ENCODE assay signal across 11 cellular contexts in genomic region chr2:47373747-47374146, GRCh38. TPM values are rescaled to one million over a fixed set of nuclear protein-coding genes. Genes with fewer than 3 reads are reported as not detected.
DNase-seq lines count a peak whose midpoint lies in the region; ATAC-seq and TF ChIP-seq lines count a peak whose summit lies in the region.
"Had no signal": no experiment of that assay in that cellular context is flagged by ENCODE, and none has a peak within 500 bp of the region (broad histone marks: within the 10 kb centered on the region; RNA-seq: fewer than 3 reads in every experiment).

No MANE protein-coding gene starts in this region.

- WGBS in heart left ventricle, 4 donors, result 42 to 55% (median 48%) methylated on average over 5 of the region's 5 CpGs

- no peak for DNase-seq in heart left ventricle
- DNase-seq in Right ventricle myocardium inferior (ENCODE audit: missing footprints), result no peak
- peak; percentile 84 for DNase-seq in SK-MEL-5 (ENCODE audit: low read depth, low spot score)
- peak; percentile 44 for DNase-seq in iPS-NIHi7 (ENCODE audit: extremely low spot score)
- DNase-seq in type B pancreatic cell (ENCODE audit: extremely low spot score, unreplicated experiment), result no peak
- no peak for DNase-seq in ascending aorta (ENCODE audit: low spot score in 2 of 2)
- DNase-seq in activated T-cell treated with anti-CD3 and anti-CD28 coated beads, Interleukin-2, amount 50 U/mL, for 72 hours, result no peak
- DNase-seq: NCI-H187 treated with DMSO at 0.1 percent for 48 hours, T-helper 9 cell had no signal

- peak in 3 of 4 donors; percentile 58 to 64 (median 62) for ATAC-seq in heart left ventricle
- ATAC-seq in Right ventricle myocardium inferior, result no peak
- no peak for ATAC-seq in GM18519 (IDR thresholded peaks at IDR 0.05; ENCODE audit: low FRiP score, unreplicated experiment)
- ATAC-seq in activated T-cell treated with anti-CD3 and anti-CD28 coated beads, Interleukin-2, amount 50 U/mL, for 72 hours (replicated peaks in 1 of 2), result no peak

- no peaks in the 10 kb centered on the region for H3K9me3 Mint-ChIP-seq in type B pancreatic cell
- no peaks in the 10 kb centered on the region for H3K9me3 Mint-ChIP-seq in activated T-cell treated with anti-CD3 and anti-CD28 coated beads, Interleukin-2, amount 50 U/mL, for 72 hours

- in situ Hi-C loops in SK-MEL-5 (cut with HindIII; ENCODE audit: low pct_unique_long_range_greater_than_20kb, low sequenced_read_pairs), result no loop called here

- H3K36me3 ChIP-seq in heart left ventricle (no peaks in the 10 kb centered on the region), ascending aorta (no peaks in the 10 kb centered on the region)
- H3K36me3 ChIP-seq: neutrophil had no signal

- TF ChIP-seq POLR2A in heart left ventricle (IDR thresholded peaks at IDR 0.05), result no peak

- H3K4me1 Mint-ChIP-seq in type B pancreatic cell (ENCODE audit: unreplicated experiment), result peaks cover 19% of the 10 kb centered on the region
- no peaks in the 10 kb centered on the region for H3K4me1 Mint-ChIP-seq in activated T-cell treated with anti-CD3 and anti-CD28 coated beads, Interleukin-2, amount 50 U/mL, for 72 hours (ENCODE audit: low read depth)

- H3K27ac ChIP-seq in heart left ventricle, result no peak overlapping the region
- no peak overlapping the region for H3K27ac ChIP-seq in ascending aorta
- H3K27ac ChIP-seq: neutrophil had no signal

- TF ChIP-seq CTCF in heart left ventricle (IDR thresholded peaks at IDR 0.05) (peak in 5 of 12 donors; percentile 8 to 23 (median 19)), type B pancreatic cell (conservative IDR thresholded peaks at IDR 0.05) (no peak), ascending aorta (IDR thresholded peaks at IDR 0.05) (no peak)

- peaks cover 3% of the 10 kb centered on the region for H3K36me3 Mint-ChIP-seq in type B pancreatic cell
- no peaks in the 10 kb centered on the region for H3K36me3 Mint-ChIP-seq in activated T-cell treated with anti-CD3 and anti-CD28 coated beads, Interleukin-2, amount 50 U/mL, for 72 hours (ENCODE audit: insufficient read depth in 2 of 2)

- H3K4me1 ChIP-seq in heart left ventricle (peaks cover 0 to 12% (median 6%) of the 10 kb centered on the region in 12 donors), ascending aorta (peaks cover 4 to 7% of the 10 kb centered on the region in 2 donors)

- H3K9me3 ChIP-seq in heart left ventricle (no peaks in the 10 kb centered on the region), ascending aorta (no peaks in the 10 kb centered on the region)
- H3K9me3 ChIP-seq: neutrophil had no signal

- H3K27me3 Mint-ChIP-seq in type B pancreatic cell, result peaks cover 10% of the 10 kb centered on the region
- peaks cover 15% of the 10 kb centered on the region for H3K27me3 Mint-ChIP-seq in activated T-cell treated with anti-CD3 and anti-CD28 coated beads, Interleukin-2, amount 50 U/mL, for 72 hours (ENCODE audit: low read depth)

- intact Hi-C loops in heart left ventricle (cut with DNase I), result no loop called here
- intact Hi-C loops in Right ventricle myocardium inferior (cut with DNase I), result no loop called here
- intact Hi-C loops in ascending aorta (cut with DNase I), result no loop called here

- peak overlapping the region; percentile 76 for H3K27ac Mint-ChIP-seq in type B pancreatic cell
- H3K27ac Mint-ChIP-seq in activated T-cell treated with anti-CD3 and anti-CD28 coated beads, Interleukin-2, amount 50 U/mL, for 72 hours, result no peak overlapping the region

- peak overlapping the region; percentile 60 for H3K4me3 Mint-ChIP-seq in type B pancreatic cell
- no peak overlapping the region for H3K4me3 Mint-ChIP-seq in activated T-cell treated with anti-CD3 and anti-CD28 coated beads, Interleukin-2, amount 50 U/mL, for 72 hours

- H3K27me3 ChIP-seq in heart left ventricle (peaks cover 12 to 25% (median 14%) of the 10 kb centered on the region in 9 donors), ascending aorta (peaks cover 17% of the 10 kb centered on the region)

- H3K4me3 ChIP-seq in heart left ventricle, result no peak overlapping the region
- H3K4me3 ChIP-seq in ascending aorta, result no peak overlapping the region

RNA-seq across cellular contexts. Expression of gene EPCAM, which starts 4.6 kb away (rescaled TPM):
- total RNA-seq in heart left ventricle (1 to 10 TPM in 1 of 9 donors, under 1 TPM in 3, not detected in 5; 0.20 to 1.1 (median 0.37) TPM), Right ventricle myocardium inferior (0.49 TPM), type B pancreatic cell (ENCODE audit: low replicate concordance) (171 and 340 TPM in 2 replicates), ascending aorta (not detected)
- polyA plus RNA-seq in heart left ventricle, result under 1 TPM; 0.15 to 0.30 TPM
- not detected in 2 replicates for total RNA-seq in SK-MEL-5 (2014; rRNA removed; shearing (Covaris generic))
- polyA plus RNA-seq in SK-MEL-5 (2015; cell fraction: cytosol; rRNA removed), result not detected in 2 replicates
- not detected in 2 replicates for polyA plus RNA-seq in SK-MEL-5 (2015; cell fraction: nucleus; rRNA removed)
- total RNA-seq in activated T-cell treated with anti-CD3 and anti-CD28 coated beads, Interleukin-2, amount 50 U/mL, for 72 hours, result 1 to 10 TPM in 1 of 2 donors, not detected in 1; 1.4 TPM

RNA-seq across cellular contexts. Expression of gene MSH2, which starts 29.2 kb away (rescaled TPM):
- total RNA-seq in heart left ventricle (10 to 100 TPM in 7 of 9 donors, 1 to 10 TPM in 2; 7.7 to 19.0 (median 13.2) TPM), Right ventricle myocardium inferior (13.2 TPM), type B pancreatic cell (ENCODE audit: low replicate concordance) (32.5 and 53.3 TPM in 2 replicates), ascending aorta (7.5 TPM)
- 10 to 100 TPM in 1 of 2 donors, 1 to 10 TPM in 1; 4.4 to 11.4 TPM for polyA plus RNA-seq in heart left ventricle
- total RNA-seq in SK-MEL-5 (2014; rRNA removed; shearing (Covaris generic)), result 46.3 and 46.9 TPM in 2 replicates
- 24.9 and 33.3 TPM in 2 replicates for polyA plus RNA-seq in SK-MEL-5 (2015; cell fraction: cytosol; rRNA removed)
- polyA plus RNA-seq in SK-MEL-5 (2015; cell fraction: nucleus; rRNA removed), result 17.9 and 19.3 TPM in 2 replicates
- 10 to 100 TPM; 41.9 to 48.7 TPM for total RNA-seq in activated T-cell treated with anti-CD3 and anti-CD28 coated beads, Interleukin-2, amount 50 U/mL, for 72 hours

Comparison
In these comparisons a context has a peak if more than half of its experiments do, and no peak if none do; other contexts are left out.
1. ATAC-seq: peak in heart left ventricle (3 of 4); none in Right ventricle myocardium inferior (single experiment), GM18519 (single experiment) and activated T-cell treated with anti-CD3 and anti-CD28 coated beads, Interleukin-2, amount 50 U/mL, for 72 hours (0 of 2).
2. DNase-seq: peak in SK-MEL-5 (single experiment) and iPS-NIHi7 (single experiment); none in heart left ventricle (0 of 5), Right ventricle myocardium inferior (single experiment), type B pancreatic cell (single experiment), ascending aorta (0 of 2) and activated T-cell treated with anti-CD3 and anti-CD28 coated beads, Interleukin-2, amount 50 U/mL, for 72 hours (0 of 2).
3. RNA of gene EPCAM, which starts 4.6 kb away (total RNA-seq): 171 to 340 TPM in type B pancreatic cell; 1.4 TPM in activated T-cell treated with anti-CD3 and anti-CD28 coated beads, Interleukin-2, amount 50 U/mL, for 72 hours, 0.49 TPM in Right ventricle myocardium inferior (single experiment), 0.20 to 1.1 TPM in heart left ventricle, not detected in SK-MEL-5 and not detected in ascending aorta (single experiment); every median in the first group is over 10 times any median in the second.